Comparison of ENCODE assay signal across 8 cellular contexts in genomic region chr21:32410916-32411315, GRCh38. TPM values are rescaled to one million over a fixed set of nuclear protein-coding genes. Genes with fewer than 3 reads are reported as not detected.
A peak's percentile ranks its signal among the peaks of the same experiment; 100 is the strongest.
DNase-seq lines count a peak whose midpoint lies in the region; ATAC-seq lines count a peak whose summit lies in the region.

No MANE protein-coding gene starts in this region.

- no peaks in the 10 kb centered on the region for H3K36me3 ChIP-seq in urinary bladder (ENCODE audit: insufficient read depth)

- ATAC-seq in Right ventricle myocardium superior (ENCODE audit: poor library complexity) (no peak), left ventricle myocardium superior (no peak), HG03378 (IDR thresholded peaks at IDR 0.05; ENCODE audit: unreplicated experiment) (no peak), GM19328 (IDR thresholded peaks at IDR 0.05; ENCODE audit: unreplicated experiment) (no peak)
- ATAC-seq in naive thymus-derived CD8-positive, alpha-beta T cell: no peak

- peaks cover 0 to 2% (median 0%) of the 10 kb centered on the region in 3 donors for H3K36me3 Mint-ChIP-seq in naive thymus-derived CD8-positive, alpha-beta T cell

- peaks cover 36 to 67% (median 61%) of the 10 kb centered on the region in 4 donors for H3K4me1 Mint-ChIP-seq in naive thymus-derived CD8-positive, alpha-beta T cell

- H3K9me3 Mint-ChIP-seq in naive thymus-derived CD8-positive, alpha-beta T cell: no peaks in the 10 kb centered on the region

- intact Hi-C loops in Right ventricle myocardium superior (cut with DNase I): no loop called here
- intact Hi-C loops in left ventricle myocardium superior (cut with micrococcal nuclease): no loop called here

- peaks cover 2% of the 10 kb centered on the region for H3K4me1 ChIP-seq in urinary bladder (ENCODE audit: insufficient read depth)

- H3K27ac Mint-ChIP-seq in naive thymus-derived CD8-positive, alpha-beta T cell: peak overlapping the region; percentile 89 to 97 (median 94)

- H3K4me3 Mint-ChIP-seq in naive thymus-derived CD8-positive, alpha-beta T cell: peak overlapping the region; percentile 90 to 98 (median 94)

- no peaks in the 10 kb centered on the region for H3K27me3 Mint-ChIP-seq in naive thymus-derived CD8-positive, alpha-beta T cell

- peak overlapping the region; percentile 98 for H3K27ac ChIP-seq in cingulate gyrus (ENCODE audit: low read depth, low read length)
- peak overlapping the region; percentile 72 for H3K27ac ChIP-seq in urinary bladder (ENCODE audit: low read depth)

- DNase-seq in Right ventricle myocardium superior (peak; percentile 47), left ventricle myocardium superior (no peak)
- DNase-seq in naive thymus-derived CD8-positive, alpha-beta T cell: no peak
- DNase-seq in activated effector memory CD4-positive, alpha-beta T cell treated with Interleukin-2 at 50 U/mL for 16 hours: no peak

- 82% methylated on average over 5 of the region's 5 CpGs for WGBS in urinary bladder

- POLR2A ChIA-PET in naive thymus-derived CD8-positive, alpha-beta T cell (lab: Charles Lee): interaction anchor here (1.2 to 3.1 kb wide), 6 partner anchors 8 to 201 kb away, joined by 3 to 39 read pairs (median 14); partner anchors contain the start of genes CFAP298 and URB1

- no peak overlapping the region for H3K4me3 ChIP-seq in urinary bladder (ENCODE audit: low read depth, low read length)

RNA-seq across cellular contexts. Expression of gene EVA1C, which starts 1.6 kb away (rescaled TPM):
- 12.9 TPM for total RNA-seq in Right ventricle myocardium superior
- total RNA-seq in left ventricle myocardium superior: 13.6 TPM
- 10 to 100 TPM; 14.4 to 18.1 TPM for total RNA-seq in naive thymus-derived CD8-positive, alpha-beta T cell
- polyA plus RNA-seq in naive thymus-derived CD8-positive, alpha-beta T cell: 10 to 100 TPM; 11.2 to 14.9 (median 14.3) TPM
- 5.7 TPM for total RNA-seq in urinary bladder
- polyA plus RNA-seq in urinary bladder: 35.2 TPM

RNA-seq across cellular contexts. Expression of gene URB1, which starts 18.1 kb away (rescaled TPM):
- 11.4 TPM for total RNA-seq in Right ventricle myocardium superior
- 11.9 TPM for total RNA-seq in left ventricle myocardium superior
- 10 to 100 TPM; 20.6 to 22.7 TPM for total RNA-seq in naive thymus-derived CD8-positive, alpha-beta T cell
- 1 to 10 TPM; 2.2 to 5.6 (median 2.8) TPM for polyA plus RNA-seq in naive thymus-derived CD8-positive, alpha-beta T cell
- 14.5 TPM for total RNA-seq in urinary bladder
- polyA plus RNA-seq in urinary bladder: 9.2 TPM
